ENCODE assay signal across 16 cellular contexts in genomic region chr13:107770541-107770940, GRCh38.
DNase-seq lines count a peak whose midpoint lies in the region; ATAC-seq and TF ChIP-seq lines count a peak whose summit lies in the region.
"Had no signal": no experiment of that assay in that cellular context is flagged by ENCODE, and none has a peak within 500 bp of the region (broad histone marks: within the 10 kb centered on the region; RNA-seq: fewer than 3 reads in every experiment).

No MANE protein-coding gene starts in this region.

- CTCF ChIA-PET in WTC11 (lab: Charles Lee) = no interaction called here

- H3K36me3 Mint-ChIP-seq in stimulated activated naive CD8-positive, alpha-beta T cell treated with anti-CD3 and anti-CD28 coated beads, Interleukin-15, Interleukin-2, amounts not matched to agents 100 ng/mL and 50 ng/mL, for 24 hours (ENCODE audit: low read depth) = no peaks in the 10 kb centered on the region
- H3K36me3 Mint-ChIP-seq in WTC11 (0 out of 2 replicates have a peak, but pooled peaks cover 3% of the 10 kb centered on the region), neural crest cell (ENCODE audit: low read depth) (peaks cover 2% of the 10 kb centered on the region)

- no peaks in the 10 kb centered on the region for H3K4me1 Mint-ChIP-seq in stimulated activated naive CD8-positive, alpha-beta T cell treated with anti-CD3 and anti-CD28 coated beads, Interleukin-15, Interleukin-2, amounts not matched to agents 100 ng/mL and 50 ng/mL, for 24 hours (ENCODE audit: low read depth)
- H3K4me1 Mint-ChIP-seq in stimulated activated naive CD8-positive, alpha-beta T cell treated with anti-CD3 and anti-CD28 coated beads, Interleukin-15, amount 100 ng/mL, for 72 hours = no peaks in the 10 kb centered on the region
- H3K4me1 Mint-ChIP-seq in WTC11 = peaks cover 31% of the 10 kb centered on the region
- H3K4me1 Mint-ChIP-seq in neural crest cell = peaks cover 25% of the 10 kb centered on the region

- H3K27me3 Mint-ChIP-seq in stimulated activated naive CD8-positive, alpha-beta T cell treated with anti-CD3 and anti-CD28 coated beads, Interleukin-15, Interleukin-2, amounts not matched to agents 100 ng/mL and 50 ng/mL, for 24 hours = no peaks in the 10 kb centered on the region
- no peaks in the 10 kb centered on the region for H3K27me3 Mint-ChIP-seq in stimulated activated naive CD8-positive, alpha-beta T cell treated with anti-CD3 and anti-CD28 coated beads, Interleukin-15, amount 100 ng/mL, for 72 hours
- H3K27me3 Mint-ChIP-seq in WTC11 (ENCODE audit: low read depth) = no peaks in the 10 kb centered on the region
- no peaks in the 10 kb centered on the region for H3K27me3 Mint-ChIP-seq in neural crest cell (ENCODE audit: low read depth)

- TF ChIP-seq CTCF in WTC11 (IDR thresholded peaks at IDR 0.05) (no peak), neural crest cell (conservative IDR thresholded peaks at IDR 0.05) (no peak)

- no peak for DNase-seq in stimulated activated naive CD8-positive, alpha-beta T cell treated with anti-CD3 and anti-CD28 coated beads, Interleukin-15, amount 100 ng/mL, for 72 hours
- no peak for DNase-seq in WTC11 (ENCODE audit: low spot score)
- no peak for DNase-seq in neural crest cell (ENCODE audit: low read depth, low spot score)
- DNase-seq in GOT3 (lab: John Stamatoyannopoulos, UW) = no peak
- no peak for DNase-seq in islet precursor cell
- DNase-seq: COR-L47, DMS153, KG1, NCI-H1092 treated with DMSO at 0.1 percent for 48 hours, NCI-H2081, NCI-H345, NCI-H774 had no signal

- H3K27ac Mint-ChIP-seq in stimulated activated naive CD8-positive, alpha-beta T cell treated with anti-CD3 and anti-CD28 coated beads, Interleukin-15, Interleukin-2, amounts not matched to agents 100 ng/mL and 50 ng/mL, for 24 hours = peak overlapping the region; percentile 11
- no peak overlapping the region for H3K27ac Mint-ChIP-seq in stimulated activated naive CD8-positive, alpha-beta T cell treated with anti-CD3 and anti-CD28 coated beads, Interleukin-15, amount 100 ng/mL, for 72 hours
- H3K27ac Mint-ChIP-seq in WTC11 = peak overlapping the region; percentile 97
- peak overlapping the region; percentile 87 for H3K27ac Mint-ChIP-seq in neural crest cell (ENCODE audit: unreplicated experiment)

- no peak for ATAC-seq in stimulated activated naive CD8-positive, alpha-beta T cell treated with anti-CD3 and anti-CD28 coated beads, Interleukin-15, amount 100 ng/mL, for 72 hours
- ATAC-seq in WTC11 (peak; percentile 41), HG03378 (IDR thresholded peaks at IDR 0.05; ENCODE audit: unreplicated experiment) (no peak), GM18870 (IDR thresholded peaks at IDR 0.05; ENCODE audit: unreplicated experiment) (no peak)
- ATAC-seq: GM12878 had no signal

- POLR2A ChIA-PET in WTC11 (lab: Charles Lee) = interaction anchor here (1.2 kb wide), 1 partner anchor 9 kb away, joined by 3 read pairs; no protein-coding TSS in a partner anchor

- no peaks in the 10 kb centered on the region for H3K9me3 Mint-ChIP-seq in stimulated activated naive CD8-positive, alpha-beta T cell treated with anti-CD3 and anti-CD28 coated beads, Interleukin-15, Interleukin-2, amounts not matched to agents 100 ng/mL and 50 ng/mL, for 24 hours
- H3K9me3 Mint-ChIP-seq in stimulated activated naive CD8-positive, alpha-beta T cell treated with anti-CD3 and anti-CD28 coated beads, Interleukin-15, amount 100 ng/mL, for 72 hours = no peaks in the 10 kb centered on the region
- H3K9me3 Mint-ChIP-seq in WTC11 (peaks cover 3% of the 10 kb centered on the region; the same call in 1 of the 2 replicates), neural crest cell (peaks cover 3% of the 10 kb centered on the region)

- no peak overlapping the region for H3K4me3 Mint-ChIP-seq in stimulated activated naive CD8-positive, alpha-beta T cell treated with anti-CD3 and anti-CD28 coated beads, Interleukin-15, Interleukin-2, amounts not matched to agents 100 ng/mL and 50 ng/mL, for 24 hours
- H3K4me3 Mint-ChIP-seq in stimulated activated naive CD8-positive, alpha-beta T cell treated with anti-CD3 and anti-CD28 coated beads, Interleukin-15, amount 100 ng/mL, for 72 hours = no peak overlapping the region
- H3K4me3 Mint-ChIP-seq in WTC11 (no peak overlapping the region), neural crest cell (no peak overlapping the region)

TF ChIP-seq in WTC11, 78 proteins besides CTCF, POLR2A, EP300 and RAD21:
- TF ChIP-seq E2F5 (CRISPR knock-in tag; IDR thresholded peaks at IDR 0.05) = no peak
- no peak for TF ChIP-seq FOXK1 (CRISPR knock-in tag; IDR thresholded peaks at IDR 0.05)
- TF ChIP-seq GRHL2 (CRISPR knock-in tag; IDR thresholded peaks at IDR 0.05; ENCODE audit: insufficient replicate concordance, severe bottlenecking) = no peak

Comparison
In these comparisons a context has a peak if more than half of its experiments do, and no peak if none do; other contexts are left out.
1. H3K27ac Mint-ChIP-seq: peak in stimulated activated naive CD8-positive, alpha-beta T cell treated with anti-CD3 and anti-CD28 coated beads, Interleukin-15, Interleukin-2, amounts not matched to agents 100 ng/mL and 50 ng/mL, for 24 hours (single experiment), WTC11 (single experiment) and neural crest cell (single experiment); none in stimulated activated naive CD8-positive, alpha-beta T cell treated with anti-CD3 and anti-CD28 coated beads, Interleukin-15, amount 100 ng/mL, for 72 hours (0 of 2).